Comparison of ENCODE assay signal across 9 cellular contexts in genomic region chr7:99979814-99980225, GRCh38. TPM values are rescaled to one million over a fixed set of nuclear protein-coding genes. Genes with fewer than 3 reads are reported as not detected.
A peak's percentile ranks its signal among the peaks of the same experiment; 100 is the strongest.
DNase-seq lines count a peak whose midpoint lies in the region; ATAC-seq and TF ChIP-seq lines count a peak whose summit lies in the region.
"Not testable (repeated sequence)": the region's sequence is repeated elsewhere in the genome, so short reads cannot be mapped to it uniquely, and the experiment has no call there.
"Had no signal": no experiment of that assay in that cellular context is flagged by ENCODE, and none has a peak within 500 bp of the region (broad histone marks: within the 10 kb centered on the region; RNA-seq: fewer than 3 reads in every experiment).

No MANE protein-coding gene starts in this region.

- intact Hi-C loops in activated CD4-positive, alpha-beta T cell treated with anti-CD3 and anti-CD28 coated beads for 36 hours (cut with DNase I, micrococcal nuclease), result loop anchor here in 1 of 2 experiments (1.0 to 5.0 kb wide), 3 partner anchors 11 to 151 kb away; no protein-coding TSS in a partner anchor
- intact Hi-C loops in ascending aorta (cut with DNase I) (loop anchor here (1.0 kb wide), 1 partner anchor 11 kb away; no protein-coding TSS in a partner anchor), heart left ventricle (cut with DNase I) (loop anchor here in 2 of 10 donors (5.0 kb wide), 3 partner anchors 72 to 147 kb away; partner anchors contain the start of genes MBLAC1 (in 1 of the 2) and ZNF3 (in 1 of the 2))
- intact Hi-C loops in ovary (cut with DNase I), result not testable (repeated sequence)

- not testable (repeated sequence) for H3K9me3 Mint-ChIP-seq in CD8-positive, alpha-beta memory T cell; activated CD4-positive, alpha-beta T cell treated with anti-CD3 and anti-CD28 coated beads for 36 hours (ENCODE audit: low read depth)

- TF ChIP-seq EP300 in ovary (IDR thresholded peaks at IDR 0.05), result not testable (repeated sequence)

- H3K27me3 ChIP-seq in CD8-positive, alpha-beta memory T cell (ENCODE audit: insufficient read depth, low read length, poor library complexity, severe bottlenecking); ascending aorta; heart left ventricle; ovary: not testable (repeated sequence)

- peak; percentile 31 for ATAC-seq in HG03196 (IDR thresholded peaks at IDR 0.05; ENCODE audit: unreplicated experiment)
- peak; percentile 55 for ATAC-seq in activated CD4-positive, alpha-beta T cell treated with anti-CD3 and anti-CD28 coated beads for 36 hours
- peak in 2 of 4 donors; percentile 38 to 42 for ATAC-seq in heart left ventricle

- not testable (repeated sequence) for H3K4me3 Mint-ChIP-seq in CD8-positive, alpha-beta memory T cell
- H3K4me3 Mint-ChIP-seq in activated CD4-positive, alpha-beta T cell treated with anti-CD3 and anti-CD28 coated beads for 36 hours, result peak overlapping the region; percentile 12

- POLR2A ChIA-PET in CD8-positive, alpha-beta memory T cell (lab: Charles Lee); activated CD4-positive, alpha-beta T cell treated with anti-CD3 and anti-CD28 coated beads for 36 hours (lab: Charles Lee): not testable (repeated sequence)

- not testable (repeated sequence) for H3K4me1 ChIP-seq in CD8-positive, alpha-beta memory T cell (ENCODE audit: insufficient read depth, low read length); ascending aorta; heart left ventricle; ovary (ENCODE audit: insufficient read depth)

- H3K9me3 ChIP-seq in CD8-positive, alpha-beta memory T cell (ENCODE audit: low read length); ascending aorta; heart left ventricle; ovary: not testable (repeated sequence)

- TF ChIP-seq CTCF in ascending aorta (IDR thresholded peaks at IDR 0.05), result peak; percentile 47 to 65 (median 63)
- peak; percentile 60 to 81 (median 70) for TF ChIP-seq CTCF in heart left ventricle (IDR thresholded peaks at IDR 0.05)
- peak; percentile 58 to 70 (median 68) for TF ChIP-seq CTCF in ovary (IDR thresholded peaks at IDR 0.05)

- TF ChIP-seq POLR2A in heart left ventricle (IDR thresholded peaks at IDR 0.05); ovary (IDR thresholded peaks at IDR 0.05): not testable (repeated sequence)

- peak overlapping the region in 2 of 8 donors; percentile 55 to 65 for H3K27ac Mint-ChIP-seq in CD8-positive, alpha-beta memory T cell
- H3K27ac Mint-ChIP-seq in activated CD4-positive, alpha-beta T cell treated with anti-CD3 and anti-CD28 coated beads for 36 hours, result peak overlapping the region; percentile 34

- not testable (repeated sequence) for H3K4me3 ChIP-seq in CD8-positive, alpha-beta memory T cell (ENCODE audit: low read length); ascending aorta; heart left ventricle; ovary

- H3K36me3 ChIP-seq in CD8-positive, alpha-beta memory T cell (ENCODE audit: insufficient read depth, low read length); ascending aorta; heart left ventricle; ovary: not testable (repeated sequence)

- H3K4me1 Mint-ChIP-seq in CD8-positive, alpha-beta memory T cell, result not testable (repeated sequence)
- peaks cover 15% of the 10 kb centered on the region for H3K4me1 Mint-ChIP-seq in activated CD4-positive, alpha-beta T cell treated with anti-CD3 and anti-CD28 coated beads for 36 hours

- CTCF ChIA-PET in CD8-positive, alpha-beta memory T cell (lab: Charles Lee), result interaction anchor here (0.7 to 2.6 kb wide), 20 partner anchors 10 to 428 kb away, joined by 3 to 9 read pairs (median 3); partner anchors contain the start of genes MBLAC1 and TRIM4
- CTCF ChIA-PET in activated CD4-positive, alpha-beta T cell treated with anti-CD3 and anti-CD28 coated beads for 36 hours (lab: Charles Lee), result interaction anchor here (0.6 to 5.0 kb wide), 21 partner anchors 10 to 413 kb away, joined by 3 to 33 read pairs (median 4); partner anchors contain the start of gene TRIM4

- not testable (repeated sequence) for H3K36me3 Mint-ChIP-seq in CD8-positive, alpha-beta memory T cell; activated CD4-positive, alpha-beta T cell treated with anti-CD3 and anti-CD28 coated beads for 36 hours (ENCODE audit: low read depth)

- peak; percentile 52 to 78 (median 62) for DNase-seq in CD8-positive, alpha-beta memory T cell
- DNase-seq in NCI-H748 (lab: John Stamatoyannopoulos, UW; ENCODE audit: unreplicated experiment), result peak; percentile 45
- peak; percentile 78 for DNase-seq in activated CD4-positive, alpha-beta T cell treated with anti-CD3 and anti-CD28 coated beads for 36 hours
- DNase-seq in ascending aorta (ENCODE audit: low spot score in 2 of 2), result peak in 1 of 2 donors; percentile 74
- peak in 2 of 5 donors; percentile 43 to 55 for DNase-seq in heart left ventricle
- peak; percentile 44 to 77 (median 74) for DNase-seq in ovary
- peak; percentile 9 to 24 for DNase-seq in stimulated activated CD8-positive, alpha-beta memory T cell treated with anti-CD3 and anti-CD28 coated beads, Interleukin-7, amount 100 ng/mL, for 48 hours (ENCODE audit: extremely low read depth in 1 of 2, low read depth in 1 of 2)

- WGBS in heart left ventricle, 4 donors, result 15 to 24% (median 20%) methylated on average over 8 to 10 of the region's 10 CpGs
- 11 to 12% (median 11%) methylated on average over 6 to 10 of the region's 10 CpGs for WGBS in ovary, 3 donors

- H3K27me3 Mint-ChIP-seq in CD8-positive, alpha-beta memory T cell, result peaks cover 15 to 36% of the 10 kb centered on the region in 2 donors
- H3K27me3 Mint-ChIP-seq in activated CD4-positive, alpha-beta T cell treated with anti-CD3 and anti-CD28 coated beads for 36 hours, result not testable (repeated sequence)

- not testable (repeated sequence) for H3K27ac ChIP-seq in CD8-positive, alpha-beta memory T cell (ENCODE audit: low read depth, low read length); ascending aorta; heart left ventricle; ovary

RNA-seq across cellular contexts. Expression of gene AZGP1, which starts 4.0 kb away (rescaled TPM):
- not detected for total RNA-seq in CD8-positive, alpha-beta memory T cell
- polyA plus RNA-seq in CD8-positive, alpha-beta memory T cell, result not detected
- not detected for total RNA-seq in activated CD4-positive, alpha-beta T cell treated with anti-CD3 and anti-CD28 coated beads for 36 hours
- not detected for total RNA-seq in ascending aorta
- 100 to 1,000 TPM in 4 of 9 donors, 10 to 100 TPM in 5; 31.8 to 214 (median 95.4) TPM for total RNA-seq in heart left ventricle
- 100 to 1,000 TPM in 1 of 2 donors, 10 to 100 TPM in 1; 99.1 to 146 TPM for polyA plus RNA-seq in heart left ventricle
- 10 to 100 TPM in 1 of 7 donors, 1 to 10 TPM in 3, under 1 TPM in 3; 0.34 to 21.3 (median 2.3) TPM for total RNA-seq in ovary
- polyA plus RNA-seq in ovary, result 1 to 10 TPM; 1.3 to 5.4 TPM
- total RNA-seq: activated CD8-positive, alpha-beta memory T cell treated with anti-CD3 and anti-CD28 coated beads for 36 hours had no signal

RNA-seq across cellular contexts. Expression of gene ZKSCAN1, which starts 35.6 kb away (rescaled TPM):
- total RNA-seq in CD8-positive, alpha-beta memory T cell, result 10 to 100 TPM; 48.4 to 53.4 TPM
- 57.9 TPM for polyA plus RNA-seq in CD8-positive, alpha-beta memory T cell
- total RNA-seq in activated CD4-positive, alpha-beta T cell treated with anti-CD3 and anti-CD28 coated beads for 36 hours, result 10 to 100 TPM; 45.2 to 62.9 TPM
- total RNA-seq in ascending aorta (19.9 TPM), heart left ventricle (10 to 100 TPM; 19.4 to 65.5 (median 40.8) TPM), ovary (10 to 100 TPM; 28.8 to 90.7 (median 73.9) TPM)
- polyA plus RNA-seq in heart left ventricle (1 to 10 TPM; 8.5 to 9.4 TPM), ovary (10 to 100 TPM; 14.2 to 29.4 TPM)

RNA-seq across cellular contexts. Expression of gene GJC3, which starts 50.4 kb away (rescaled TPM):
- under 1 TPM in 1 of 2 experiments, not detected in 1; 0.20 TPM for total RNA-seq in CD8-positive, alpha-beta memory T cell
- polyA plus RNA-seq in CD8-positive, alpha-beta memory T cell, result not detected
- total RNA-seq in activated CD4-positive, alpha-beta T cell treated with anti-CD3 and anti-CD28 coated beads for 36 hours, result 1 to 10 TPM in 1 of 2 experiments, under 1 TPM in 1; 0.73 to 1.1 TPM
- not detected for total RNA-seq in ascending aorta
- total RNA-seq in heart left ventricle, result under 1 TPM in 1 of 9 donors, not detected in 8; 0.54 TPM
- under 1 TPM; 0.30 to 0.33 TPM for polyA plus RNA-seq in heart left ventricle
- total RNA-seq in ovary, result 1 to 10 TPM in 1 of 7 donors, under 1 TPM in 3, not detected in 3; 0.18 to 1.3 (median 0.29) TPM
- polyA plus RNA-seq in ovary, result under 1 TPM; 0.42 to 0.45 TPM
